In genomic region chr17:53527473-53527872, GRCh38 we compare ENCODE assay signal across 20 cellular contexts.
DNase-seq lines count a peak whose midpoint lies in the region; ATAC-seq, FAIRE-seq and TF ChIP-seq lines count a peak whose summit lies in the region.
"Had no signal": no experiment of that assay in that cellular context is flagged by ENCODE, and none has a peak within 500 bp of the region (broad histone marks: within the 10 kb centered on the region; RNA-seq: fewer than 3 reads in every experiment).

No MANE protein-coding gene starts in this region.

- H4K20me1 ChIP-seq in K562 (replicated peaks; ENCODE audit: control insufficient read depth, insufficient read depth, low read length), result no peaks in the 10 kb centered on the region

- H3K4me3 ChIP-seq in A549, result no peak overlapping the region
- H3K4me3 ChIP-seq in HEK293 (ENCODE audit: low read depth, low read length), result no peak overlapping the region
- H3K4me3 ChIP-seq in K562, result no peak overlapping the region

- no peaks in the 10 kb centered on the region for H3K9me1 ChIP-seq in K562 (ENCODE audit: control insufficient read depth, insufficient read depth, low read length)

- intact Hi-C loops in K562 (cut with micrococcal nuclease), result no loop called here

- CTCF ChIA-PET in A549 (lab: Yijun Ruan, JAX), result interaction anchor here (0.6 kb wide), 1 partner anchor 15 kb away, joined by 3 read pairs; no protein-coding TSS in a partner anchor
- CTCF ChIA-PET in HEK293 (lab: Yijun Ruan, JAX), result interaction anchor here (0.5 kb wide), 1 partner anchor 326 kb away, joined by 4 read pairs; no protein-coding TSS in a partner anchor
- CTCF ChIA-PET in K562 (lab: Yijun Ruan, JAX; ENCODE audit: low intra/inter-chr PET ratio), result no interaction called here

- ATAC-seq in A549 (no peak), K562 (no peak), HG03378 (IDR thresholded peaks at IDR 0.05; ENCODE audit: unreplicated experiment) (no peak)

- TF ChIP-seq RAD21 in A549 (conservative IDR thresholded peaks at IDR 0.05 in 1 of 2, IDR thresholded peaks at IDR 0.05 in 1 of 2), result no peak
- TF ChIP-seq RAD21 in K562 (CRISPR knock-in tag; conservative IDR thresholded peaks at IDR 0.05 in 1 of 2, IDR thresholded peaks at IDR 0.05 in 1 of 2), result no peak

- H3K27me3 ChIP-seq in K562 (ENCODE audit: control insufficient read depth in 2 of 2, insufficient read depth in 2 of 2, low read length in 2 of 2), result no peaks in the 10 kb centered on the region

- no peak for TF ChIP-seq EP300 in A549 (IDR thresholded peaks at IDR 0.05)
- no peak for TF ChIP-seq EP300 in K562 (IDR thresholded peaks at IDR 0.05; ENCODE audit: low read length)

- H3K9me3 ChIP-seq in A549 (no peaks in the 10 kb centered on the region), HEK293 (ENCODE audit: control insufficient read depth, insufficient read depth, low read depth, low read length) (no peaks in the 10 kb centered on the region), K562 (replicated peaks; ENCODE audit: control insufficient read depth, insufficient read depth, low read depth, low read length) (no peaks in the 10 kb centered on the region)

- TF ChIP-seq CTCF in A549 (IDR thresholded peaks at IDR 0.05) (no peak), HEK293 (tag by site-specific recombination; IDR thresholded peaks at IDR 0.05) (no peak), K562 (IDR thresholded peaks at IDR 0.05 in 2 of 3, conservative IDR thresholded peaks at IDR 0.05 in 1 of 3; ENCODE audit: insufficient read depth in 2 of 3, low read depth in 1 of 3, low read length in 3 of 3) (no peak)

- in situ Hi-C loops in K562 (cut with MboI), result no loop called here
- in situ Hi-C loops in KBM-7 (cut with MboI; ENCODE audit: low pct_unique_long_range_greater_than_20kb, low sequenced_read_pairs), result no loop called here

- no peak overlapping the region for H3K27ac ChIP-seq in A549
- no peak overlapping the region for H3K27ac ChIP-seq in HEK293 (ENCODE audit: extremely low read depth, low read depth, low read length)
- no peak overlapping the region for H3K27ac ChIP-seq in K562 (ENCODE audit: extremely low read depth, low read depth, low read length)

- H3K4me2 ChIP-seq in A549 (no peak overlapping the region), K562 (ENCODE audit: insufficient read depth, low read length) (no peak overlapping the region)

- TF ChIP-seq POLR2A in A549 (IDR thresholded peaks at IDR 0.05; ENCODE audit: low read length) (no peak), K562 (conservative IDR thresholded peaks at IDR 0.05) (no peak)

- DNase-seq in A549 (ENCODE audit: low read depth in 1 of 2, low spot score in 1 of 2) (no peak), K562 (ENCODE audit: extremely low read depth in 1 of 4, low spot score in 3 of 4) (no peak), myocyte (ENCODE audit: low read depth) (peak; percentile 15), KBM-7 (no peak), RPMI8226 (no peak)
- DNase-seq: 8988T; C1 segment of cervical spinal cord; Calu3; CD4-positive, alpha-beta memory T cell; COR-L47; DMS53; DMS79 treated with DMSO at 0.1 percent for 48 hours; GF-D8; GOT3; H7; HCEC 1CT had no signal

- POLR2A ChIA-PET in A549 (lab: Yijun Ruan, JAX) (no interaction called here), HEK293 (lab: Yijun Ruan, JAX) (no interaction called here), K562 (lab: Yijun Ruan, JAX) (no interaction called here)

- no peaks in the 10 kb centered on the region for H3K79me2 ChIP-seq in K562 (ENCODE audit: control insufficient read depth, insufficient read depth, low read length)

- H3K4me1 ChIP-seq in A549 (no peaks in the 10 kb centered on the region), HEK293 (ENCODE audit: control insufficient read depth, insufficient read depth, low read length) (no peaks in the 10 kb centered on the region), K562 (replicated peaks in 1 of 2; ENCODE audit: control insufficient read depth in 2 of 2, insufficient read depth in 2 of 2, low read length in 2 of 2) (no peaks in the 10 kb centered on the region)

- no peak overlapping the region for H3K9ac ChIP-seq in K562 (ENCODE audit: insufficient read depth in 1 of 2, low read depth in 2 of 2, low read length in 2 of 2)

- FAIRE-seq in A549 (lab: Jason Lieb, UNC) (no peak), K562 (lab: Jason Lieb, UNC) (no peak)
- FAIRE-seq: GM12891, GM18507 had no signal

- no peaks in the 10 kb centered on the region for H3K36me3 ChIP-seq in HEK293 (ENCODE audit: control insufficient read depth in 2 of 2, insufficient read depth in 1 of 2, low read length in 2 of 2)
- H3K36me3 ChIP-seq in K562 (ENCODE audit: control insufficient read depth, insufficient read depth, low read length), result no peaks in the 10 kb centered on the region

- no peak overlapping the region for H2AFZ ChIP-seq in K562 (ENCODE audit: low read depth, low read length)

- BruUV-seq in K562 (replicated peaks; lab: Mats Ljungman, UMichigan), result no TSS peak

TF ChIP-seq in A549, 52 proteins besides CTCF, POLR2A, EP300 and RAD21 (continues in another document):
- TF ChIP-seq, protein P1, sequence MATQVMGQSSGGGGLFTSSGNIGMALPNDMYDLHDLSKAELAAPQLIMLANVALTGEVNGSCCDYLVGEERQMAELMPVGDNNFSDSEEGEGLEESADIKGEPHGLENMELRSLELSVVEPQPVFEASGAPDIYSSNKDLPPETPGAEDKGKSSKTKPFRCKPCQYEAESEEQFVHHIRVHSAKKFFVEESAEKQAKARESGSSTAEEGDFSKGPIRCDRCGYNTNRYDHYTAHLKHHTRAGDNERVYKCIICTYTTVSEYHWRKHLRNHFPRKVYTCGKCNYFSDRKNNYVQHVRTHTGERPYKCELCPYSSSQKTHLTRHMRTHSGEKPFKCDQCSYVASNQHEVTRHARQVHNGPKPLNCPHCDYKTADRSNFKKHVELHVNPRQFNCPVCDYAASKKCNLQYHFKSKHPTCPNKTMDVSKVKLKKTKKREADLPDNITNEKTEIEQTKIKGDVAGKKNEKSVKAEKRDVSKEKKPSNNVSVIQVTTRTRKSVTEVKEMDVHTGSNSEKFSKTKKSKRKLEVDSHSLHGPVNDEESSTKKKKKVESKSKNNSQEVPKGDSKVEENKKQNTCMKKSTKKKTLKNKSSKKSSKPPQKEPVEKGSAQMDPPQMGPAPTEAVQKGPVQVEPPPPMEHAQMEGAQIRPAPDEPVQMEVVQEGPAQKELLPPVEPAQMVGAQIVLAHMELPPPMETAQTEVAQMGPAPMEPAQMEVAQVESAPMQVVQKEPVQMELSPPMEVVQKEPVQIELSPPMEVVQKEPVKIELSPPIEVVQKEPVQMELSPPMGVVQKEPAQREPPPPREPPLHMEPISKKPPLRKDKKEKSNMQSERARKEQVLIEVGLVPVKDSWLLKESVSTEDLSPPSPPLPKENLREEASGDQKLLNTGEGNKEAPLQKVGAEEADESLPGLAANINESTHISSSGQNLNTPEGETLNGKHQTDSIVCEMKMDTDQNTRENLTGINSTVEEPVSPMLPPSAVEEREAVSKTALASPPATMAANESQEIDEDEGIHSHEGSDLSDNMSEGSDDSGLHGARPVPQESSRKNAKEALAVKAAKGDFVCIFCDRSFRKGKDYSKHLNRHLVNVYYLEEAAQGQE (IDR thresholded peaks at IDR 0.05), result peak; percentile 56

TF ChIP-seq in K562, 482 proteins besides CTCF, POLR2A, EP300 and RAD21:
- TF ChIP-seq EHMT2 (IDR thresholded peaks at IDR 0.05) (0 out of 2 replicates have a peak, but pooled peaks have one; percentile 35), KAT7 (CRISPR knock-in tag; IDR thresholded peaks at IDR 0.05; ENCODE audit: borderline replicate concordance) (no peak)
